Comparison of ENCODE assay signal across 25 cellular contexts in genomic region chr12:130511285-130511684, GRCh38.
"Had no signal": no experiment of that assay in that cellular context is flagged by ENCODE, and none has a peak within 500 bp of the region (broad histone marks: within the 10 kb centered on the region; RNA-seq: fewer than 3 reads in every experiment).

No MANE protein-coding gene starts in this region.

- H3K27me3 ChIP-seq: neural progenitor cell, ovary, right lobe of liver, thyroid gland, tibial nerve, upper lobe of left lung, vagina had no signal

- H3K4me1 ChIP-seq: psoas muscle, right lobe of liver, sigmoid colon, stomach, thyroid gland, tibial nerve, upper lobe of left lung, vagina had no signal

- H3K79me2 ChIP-seq: parathyroid adenoma had no signal

- H3K9me3 ChIP-seq: ovary, psoas muscle, right lobe of liver, thoracic aorta, thyroid gland, vagina had no signal

- H3K27ac ChIP-seq: neural progenitor cell, ovary, parathyroid adenoma, psoas muscle, right lobe of liver, sigmoid colon, stomach, thoracic aorta, thyroid gland, tibial nerve, upper lobe of left lung, vagina had no signal

- H3K4me3 ChIP-seq: neural progenitor cell, ovary, psoas muscle, right lobe of liver, sigmoid colon, stomach, thoracic aorta, thyroid gland, tibial nerve, upper lobe of left lung, vagina had no signal

- H3K4me2 ChIP-seq: neural progenitor cell had no signal

- H3K9ac ChIP-seq: neural progenitor cell, parathyroid adenoma had no signal

- DNase-seq: natural killer cell; occipital lobe; ovary; posterior cingulate gyrus; psoas muscle; right cardiac atrium; right lobe of liver; sigmoid colon; small intestine; stimulated activated CD4-positive, alpha-beta T cell treated with anti-CD3 and anti-CD28 coated beads, Interleukin-15, amount 100 ng/mL, for 24 hours; stimulated activated CD4-positive, alpha-beta T cell treated with anti-CD3 and anti-CD28 coated beads, Interleukin-2, amount 100 ng/mL, for 24 hours; stimulated activated CD4-positive, alpha-beta T cell treated with anti-CD3 and anti-CD28 coated beads, Interleukin-2, amount 100 ng/mL, for 48 hours; stimulated activated CD4-positive, alpha-beta T cell treated with anti-CD3 and anti-CD28 coated beads, Interleukin-4, amount 100 ng/mL, for 24 hours; stimulated activated naive B cell treated with anti-CD40 and anti-IgM and Interleukin-4, amounts not matched to agents 10 μg/mL and 1 μg/mL and 100 μg/mL, for 72 hours; stimulated activated naive CD4-positive, alpha-beta T cell treated with Interleukin-2 at 50 U/mL for 16 hours; stomach; thyroid gland; trophoblast cell; upper lobe of left lung had no signal

- H3K36me3 ChIP-seq: neural progenitor cell, ovary, right lobe of liver, sigmoid colon, stomach, thoracic aorta, thyroid gland, tibial nerve, upper lobe of left lung, vagina had no signal

- ATAC-seq: natural killer cell; psoas muscle; right cardiac atrium; right lobe of liver; stimulated activated effector memory CD8-positive, alpha-beta T cell treated with anti-CD3 and anti-CD28 coated beads, Interleukin-12 subunit alpha, Interleukin-12 subunit beta, amount 100 ng/mL, for 72 hours; stimulated activated naive B cell treated with anti-CD40 and anti-IgM and Interleukin-4, amounts not matched to agents 10 μg/mL and 1 μg/mL and 100 μg/mL, for 72 hours had no signal
